Comparison of ENCODE assay signal across 1 cellular context in genomic region chr12:54029529-54030441, GRCh38.
TF ChIP-seq lines count a peak whose summit lies in the region.

No MANE protein-coding gene starts in this region.

TF ChIP-seq in K562, 482 proteins besides CTCF, POLR2A, EP300 and RAD21:
- TF ChIP-seq TCFL5 (CRISPR knock-in tag; conservative IDR thresholded peaks at IDR 0.05) (no peak), SMARCE1 (IDR thresholded peaks at IDR 0.05) (no peak), HNRNPUL1 (IDR thresholded peaks at IDR 0.05; ENCODE audit: low read length) (no peak), NR3C1 (CRISPR knock-in tag; IDR thresholded peaks at IDR 0.05) (no peak), PTTG1 (tag; IDR thresholded peaks at IDR 0.05; ENCODE audit: low read depth) (no peak), MLLT1 (IDR thresholded peaks at IDR 0.05) (0 out of 4 replicates have a peak, but pooled peaks of 1 of the 2 experiments have one; percentile 20), SMC3 (conservative IDR thresholded peaks at IDR 0.05; ENCODE audit: insufficient read depth, low read depth, low read length) (no peak), TGIF2 (CRISPR knock-in tag; IDR thresholded peaks at IDR 0.05) (no peak), ZEB2 (IDR thresholded peaks at IDR 0.05) (no peak), MCM3 (IDR thresholded peaks at IDR 0.05) (no peak), REST (CRISPR knock-in tag; IDR thresholded peaks at IDR 0.05; ENCODE audit: low read depth) (no peak), ZBTB11 (CRISPR knock-in tag; IDR thresholded peaks at IDR 0.05) (no peak), ZBTB33 (CRISPR knock-in tag; IDR thresholded peaks at IDR 0.05) (peak; percentile 87)
TF ChIP-seq in K562: peak in this region for 2.
